ENCODE assay signal across 33 cellular contexts in genomic region chr1:224897501-224897900, GRCh38. TPM values are rescaled to one million over a fixed set of nuclear protein-coding genes. Genes with fewer than 3 reads are reported as not detected.
"Had no signal": no experiment of that assay in that cellular context is flagged by ENCODE, and none has a peak within 500 bp of the region (broad histone marks: within the 10 kb centered on the region; RNA-seq: fewer than 3 reads in every experiment).

No MANE protein-coding gene starts in this region.

- H3K27me3 Mint-ChIP-seq: activated naive CD4-positive, alpha-beta T cell treated with anti-CD3 and anti-CD28 coated beads, Interleukin-2, amount 10 ng/mL, durations not matched to agents 7 days and 5 days; activated naive CD8-positive, alpha-beta T cell had no signal

- H3K27ac Mint-ChIP-seq: activated CD4-positive, alpha-beta T cell treated with anti-CD3 and anti-CD28 coated beads for 36 hours; activated CD4-positive, alpha-beta T cell treated with anti-CD3 and anti-CD28 coated beads, Interleukin-2, amount 10 ng/mL, durations not matched to agents 7 days and 5 days; activated CD8-positive, alpha-beta T cell treated with anti-CD3 and anti-CD28 coated beads, Interleukin-2, amount 10 ng/mL, durations not matched to agents 7 days and 5 days; activated naive CD4-positive, alpha-beta T cell treated with anti-CD3 and anti-CD28 coated beads, Interleukin-2, amount 10 ng/mL, durations not matched to agents 7 days and 5 days; activated naive CD8-positive, alpha-beta T cell; activated naive CD8-positive, alpha-beta T cell treated with anti-CD3 and anti-CD28 coated beads, Interleukin-2, amount 50 U/mL, for 24 hours; activated T-cell treated with anti-CD3 and anti-CD28 coated beads, Interleukin-2, amount 50 U/mL, for 24 hours; activated T-helper 1 cell treated with anti-CD3 and anti-CD28 coated beads, Interleukin-12 subunit alpha, Interleukin-12 subunit beta, Interleukin-2, Interleukin-4 antibody, amounts not matched to agents 30 ng/mL and 10 ng/mL and 1 ng/mL, durations not matched to agents 14 hours and 24 hours and 36 hours; T-helper 1 cell treated with Interleukin-12 subunit alpha and Interleukin-12 subunit beta and Interleukin-4 antibody, amounts not matched to agents 30 μg/mL and 1 μg/mL, for 36 hours; T-helper 2 cell treated with Interferon-gamma antibody and Interleukin-4, amounts not matched to agents 5 μg/mL and 100 μg/mL, for 36 hours; WTC11 had no signal

- H3K4me1 Mint-ChIP-seq: activated CD4-positive, alpha-beta T cell treated with anti-CD3 and anti-CD28 coated beads for 36 hours; activated CD4-positive, alpha-beta T cell treated with anti-CD3 and anti-CD28 coated beads, Interleukin-2, amount 10 ng/mL, durations not matched to agents 7 days and 5 days; activated naive CD4-positive, alpha-beta T cell treated with anti-CD3 and anti-CD28 coated beads, Interleukin-2, amount 10 ng/mL, durations not matched to agents 7 days and 5 days; activated naive CD8-positive, alpha-beta T cell treated with anti-CD3 and anti-CD28 coated beads, Interleukin-2, amount 50 U/mL, for 24 hours; WTC11 had no signal

- H3K27me3 ChIP-seq: cardiac muscle cell had no signal

- DNase-seq: activated CD4-positive, alpha-beta T cell treated with anti-CD3 and anti-CD28 coated beads for 36 hours; activated CD4-positive, alpha-beta T cell treated with anti-CD3 and anti-CD28 coated beads, Interleukin-2, amount 10 ng/mL, durations not matched to agents 7 days and 5 days; activated CD4-positive, alpha-beta T cell treated with anti-CD3 and anti-CD28 coated beads, Interleukin-2, amount 50 U/mL, for 48 hours; activated CD8-positive, alpha-beta T cell treated with anti-CD3 and anti-CD28 coated beads, Interleukin-2, amount 10 ng/mL, durations not matched to agents 7 days and 5 days; activated gamma-delta T cell treated with Interleukin-2 at 50 U/mL for 16 hours; activated naive CD4-positive, alpha-beta T cell treated with anti-CD3 and anti-CD28 coated beads, Interleukin-2, amount 10 ng/mL, durations not matched to agents 7 days and 5 days; activated naive CD8-positive, alpha-beta T cell treated with anti-CD3 and anti-CD28 coated beads, Interleukin-2, amount 50 U/mL, for 24 hours; activated T-cell treated with anti-CD3 and anti-CD28 coated beads, Interleukin-2, amount 50 U/mL, for 24 hours; amniotic stem cell; aorta; IMR-90; NCI-H1048; NCI-H1105 treated with DMSO at 0.1 percent for 48 hours; NCI-H1436; NCI-H1694; NCI-H2029; NCI-H510A; NCI-H526; NCI-H748 treated with DMSO at 0.1 percent for 48 hours; NK-92 treated with Interleukin-12 subunit alpha and Interleukin-12 subunit beta, amount 100 ng/mL, for 24 hours; PC-9 had no signal

- H3K36me3 ChIP-seq: cardiac muscle cell had no signal

- H3K4me3 Mint-ChIP-seq: activated CD4-positive, alpha-beta T cell treated with anti-CD3 and anti-CD28 coated beads for 36 hours; activated CD4-positive, alpha-beta T cell treated with anti-CD3 and anti-CD28 coated beads, Interleukin-2, amount 10 ng/mL, durations not matched to agents 7 days and 5 days; activated CD8-positive, alpha-beta T cell treated with anti-CD3 and anti-CD28 coated beads, Interleukin-2, amount 10 ng/mL, durations not matched to agents 7 days and 5 days; activated naive CD4-positive, alpha-beta T cell treated with anti-CD3 and anti-CD28 coated beads, Interleukin-2, amount 10 ng/mL, durations not matched to agents 7 days and 5 days; activated naive CD8-positive, alpha-beta T cell; activated naive CD8-positive, alpha-beta T cell treated with anti-CD3 and anti-CD28 coated beads, Interleukin-2, amount 50 U/mL, for 24 hours; activated T-cell treated with anti-CD3 and anti-CD28 coated beads, Interleukin-2, amount 50 U/mL, for 24 hours; activated T-helper 1 cell treated with anti-CD3 and anti-CD28 coated beads, Interleukin-12 subunit alpha, Interleukin-12 subunit beta, Interleukin-2, Interleukin-4 antibody, amounts not matched to agents 30 ng/mL and 10 ng/mL and 1 ng/mL, durations not matched to agents 14 hours and 24 hours and 36 hours; T-helper 1 cell treated with Interleukin-12 subunit alpha and Interleukin-12 subunit beta and Interleukin-4 antibody, amounts not matched to agents 30 μg/mL and 1 μg/mL, for 36 hours; T-helper 2 cell treated with Interferon-gamma antibody and Interleukin-4, amounts not matched to agents 5 μg/mL and 100 μg/mL, for 36 hours; WTC11 had no signal

- ATAC-seq: activated CD4-positive, alpha-beta T cell treated with anti-CD3 and anti-CD28 coated beads for 36 hours; activated CD4-positive, CD25-positive, alpha-beta regulatory T cell treated with anti-CD3 and anti-CD28 coated beads, Interleukin-2, amount 50 U/mL, for 24 hours; activated CD8-positive, alpha-beta T cell treated with anti-CD3 and anti-CD28 coated beads, Interleukin-2, amount 10 ng/mL, durations not matched to agents 7 days and 5 days; activated naive CD8-positive, alpha-beta T cell treated with anti-CD3 and anti-CD28 coated beads, Interleukin-2, amount 50 U/mL, for 24 hours; K562; Right ventricle myocardium inferior; WTC11 had no signal

- H3K27ac ChIP-seq: cardiac muscle cell, PC-9, RWPE1, SK-N-MC had no signal

- H3K9me3 Mint-ChIP-seq: activated T-helper 1 cell treated with anti-CD3 and anti-CD28 coated beads, Interleukin-12 subunit alpha, Interleukin-12 subunit beta, Interleukin-2, Interleukin-4 antibody, amounts not matched to agents 30 ng/mL and 10 ng/mL and 1 ng/mL, durations not matched to agents 14 hours and 24 hours and 36 hours; T-helper 1 cell treated with Interleukin-12 subunit alpha and Interleukin-12 subunit beta and Interleukin-4 antibody, amounts not matched to agents 30 μg/mL and 1 μg/mL, for 36 hours had no signal

- H3K4me3 ChIP-seq: cardiac muscle cell, K562, PC-9, SK-N-MC had no signal

- H3K4me2 ChIP-seq: PC-9 had no signal

- H2AFZ ChIP-seq: PC-9 had no signal

- H3K36me3 Mint-ChIP-seq: activated naive CD4-positive, alpha-beta T cell treated with anti-CD3 and anti-CD28 coated beads, Interleukin-2, amount 10 ng/mL, durations not matched to agents 7 days and 5 days; activated naive CD8-positive, alpha-beta T cell had no signal

RNA-seq across cellular contexts. Expression of gene DNAH14, which starts 32.0 kb away (rescaled TPM):
- total RNA-seq: activated CD8-positive, alpha-beta T cell treated with anti-CD3 and anti-CD28 coated beads, Interleukin-2, amount 10 ng/mL, durations not matched to agents 7 days and 5 days; M059J had no signal
